Comparison of ENCODE assay signal across 1 cellular context in the genomic region with DNA sequence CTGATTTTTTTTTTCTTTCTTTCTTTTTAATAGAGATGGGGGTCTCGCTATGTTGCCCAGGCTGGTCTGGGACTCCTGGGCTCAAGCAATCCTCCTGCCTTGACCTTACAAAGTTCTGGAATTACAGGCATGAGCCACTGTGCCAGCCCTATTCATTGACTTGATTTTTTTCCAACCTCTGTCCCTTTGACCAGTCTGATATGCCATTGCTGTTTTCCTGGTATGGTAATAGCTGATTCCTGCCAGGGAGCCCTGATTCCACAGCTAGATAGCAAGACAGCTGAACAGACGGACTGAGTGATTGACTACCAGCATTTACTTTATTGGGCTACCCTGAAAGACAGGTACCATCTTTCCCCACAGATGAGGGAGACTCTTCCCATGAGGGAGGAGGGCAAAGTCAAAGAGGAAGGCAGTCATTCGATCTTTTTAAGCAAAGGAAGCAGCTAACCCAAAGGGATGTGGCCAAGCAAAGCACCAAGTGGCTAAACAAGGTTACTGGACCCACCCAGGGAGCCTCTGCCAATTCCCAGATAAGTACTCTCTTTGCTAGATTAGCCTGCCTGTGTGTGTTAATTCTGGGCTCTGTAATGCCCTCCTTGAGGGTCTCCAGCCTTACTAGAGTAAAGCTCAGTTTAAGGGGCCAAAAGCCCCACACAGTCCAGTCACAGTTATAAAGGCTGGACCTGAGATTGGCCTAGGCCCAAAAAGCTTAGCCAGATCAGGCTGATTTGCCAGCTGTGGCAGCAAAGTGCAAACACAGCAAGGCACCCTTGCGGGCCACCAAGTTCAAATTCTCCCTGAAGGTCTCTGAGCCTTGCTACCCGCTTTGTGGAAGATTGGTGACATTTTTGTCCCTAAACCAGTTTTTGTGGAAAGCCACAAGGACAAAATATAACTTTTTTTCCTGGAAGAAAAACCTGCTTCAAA.
TF ChIP-seq lines count a peak whose summit lies in the region.

No MANE protein-coding gene starts in this region.

TF ChIP-seq in IMR-90, 13 proteins besides CTCF, POLR2A, EP300 and RAD21 (continued from another document):
- TF ChIP-seq USF2 (IDR thresholded peaks at IDR 0.05; ENCODE audit: low read depth, low read length), result no peak
- no peak for TF ChIP-seq ELK1 (IDR thresholded peaks at IDR 0.05; ENCODE audit: borderline replicate concordance, low read depth, low read length)
- no peak for TF ChIP-seq BHLHE40 (IDR thresholded peaks at IDR 0.05; ENCODE audit: low read depth, low read length)
- TF ChIP-seq MAZ (IDR thresholded peaks at IDR 0.05; ENCODE audit: borderline replicate concordance, low read depth, low read length), result no peak
